9 cellular contexts compared by ENCODE assay signal in the genomic region with DNA sequence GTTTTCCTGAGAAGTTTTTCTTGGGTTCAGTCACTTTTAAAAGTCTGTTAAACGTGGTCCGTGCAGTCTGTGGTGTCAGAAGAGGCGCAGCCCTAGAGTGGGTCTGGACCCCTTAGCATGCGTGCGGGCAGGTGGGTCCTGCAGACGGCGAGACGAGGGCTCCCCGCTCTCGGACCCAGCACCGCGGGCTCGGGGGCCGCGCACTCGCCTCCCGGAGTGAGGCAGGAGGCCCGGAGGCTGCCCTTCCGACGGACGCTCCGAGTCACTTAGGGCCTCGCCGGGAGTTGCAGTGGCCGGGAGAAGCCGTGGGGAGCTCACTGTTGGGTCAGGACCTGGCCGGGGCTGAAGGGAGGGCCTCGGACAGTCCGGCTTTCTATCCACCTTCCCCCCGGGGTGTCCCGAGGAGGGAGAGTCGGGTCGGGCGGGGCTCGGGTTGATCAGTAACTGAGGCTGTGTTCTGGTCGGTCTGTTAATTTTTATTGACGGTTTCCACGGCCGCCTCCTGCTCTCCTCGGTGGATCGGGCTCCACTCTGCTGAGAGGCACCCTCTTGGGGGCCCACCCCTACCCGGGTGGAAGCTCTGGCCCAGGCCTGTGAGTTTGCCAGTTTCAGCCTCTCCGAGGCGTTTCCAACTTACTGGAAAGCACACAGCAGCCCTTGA. TPM values are rescaled to one million over a fixed set of nuclear protein-coding genes. Genes with fewer than 3 reads are reported as not detected.
A peak's percentile ranks its signal among the peaks of the same experiment; 100 is the strongest.
DNase-seq lines count a peak whose midpoint lies in the region; ATAC-seq lines count a peak whose summit lies in the region.
"Had no signal": no experiment of that assay in that cellular context is flagged by ENCODE, and none has a peak within 500 bp of the region (broad histone marks: within the 10 kb centered on the region; RNA-seq: fewer than 3 reads in every experiment).

No MANE protein-coding gene starts in this region.

- intact Hi-C loops in CD4-positive, alpha-beta memory T cell (cut with micrococcal nuclease) = loop anchor here (5.0 to 10.0 kb wide), 2 partner anchors 446 to 1064 kb away; partner anchors contain the start of genes ATP5F1D, KLF16 and MIDN

- no peaks in the 10 kb centered on the region for H3K27me3 Mint-ChIP-seq in CD4-positive, alpha-beta memory T cell
- no peaks in the 10 kb centered on the region for H3K27me3 Mint-ChIP-seq in naive thymus-derived CD8-positive, alpha-beta T cell

- WGBS in ectodermal cell, 2 experiments = 1% methylated on average over 44 of the region's 44 CpGs

- CTCF ChIA-PET in CD4-positive, alpha-beta memory T cell (lab: Charles Lee; ENCODE audit: partially characterized antibody) = interaction anchor here (1.8 kb wide), 1 partner anchor 185 kb away, joined by 3 read pairs; the partner anchor contains the start of gene WDR18

- DNase-seq in CD4-positive, alpha-beta memory T cell = peak in 2 of 5 donors; percentile 36 to 37
- DNase-seq in LoVo (ENCODE audit: low spot score) (peak; percentile 28), NCI-H146 (lab: John Stamatoyannopoulos, UW) (no peak)
- no peak for DNase-seq in naive thymus-derived CD8-positive, alpha-beta T cell

- H3K9me3 ChIP-seq in CD4-positive, alpha-beta memory T cell (ENCODE audit: control insufficient read depth in 1 of 2, low read length in 2 of 2) = no peaks in the 10 kb centered on the region
- H3K9me3 ChIP-seq in ectodermal cell (ENCODE audit: control insufficient read depth, low read length) = no peaks in the 10 kb centered on the region

- POLR2A ChIA-PET in CD4-positive, alpha-beta memory T cell (lab: Charles Lee; ENCODE audit: partially characterized antibody) = interaction anchor here (0.6 to 3.1 kb wide), 9 partner anchors 10 to 463 kb away, joined by 3 to 11 read pairs (median 5); partner anchors contain the start of gene WDR18
- POLR2A ChIA-PET in naive thymus-derived CD8-positive, alpha-beta T cell (lab: Charles Lee) = interaction anchor here (0.9 to 2.5 kb wide), 12 partner anchors 10 to 1144 kb away, joined by 3 to 10 read pairs (median 4); partner anchors contain the start of genes CIRBP, RNF126, RNU6-9 and WDR18

- H3K27ac ChIP-seq in CD4-positive, alpha-beta memory T cell (ENCODE audit: low read depth, low read length) = peak overlapping the region; percentile 67
- H3K27ac ChIP-seq in ectodermal cell (ENCODE audit: insufficient read depth, low read depth, low read length, poor library complexity, severe bottlenecking) = peak overlapping the region; percentile 55

- H3K4me1 ChIP-seq in CD4-positive, alpha-beta memory T cell (ENCODE audit: insufficient read depth, low read length) = peaks cover 55% of the 10 kb centered on the region
- peaks cover 28% of the 10 kb centered on the region for H3K4me1 ChIP-seq in ectodermal cell (ENCODE audit: control insufficient read depth, insufficient read depth, low read length)

- peaks cover 4 to 39% of the 10 kb centered on the region in 2 donors for H3K36me3 Mint-ChIP-seq in CD4-positive, alpha-beta memory T cell
- H3K36me3 Mint-ChIP-seq in naive thymus-derived CD8-positive, alpha-beta T cell = peaks cover 0 to 25% (median 0%) of the 10 kb centered on the region in 3 donors

- no peaks in the 10 kb centered on the region for H3K9me3 Mint-ChIP-seq in CD4-positive, alpha-beta memory T cell
- H3K9me3 Mint-ChIP-seq in naive thymus-derived CD8-positive, alpha-beta T cell = no peaks in the 10 kb centered on the region

- peaks cover 5% of the 10 kb centered on the region for H3K36me3 ChIP-seq in CD4-positive, alpha-beta memory T cell (ENCODE audit: insufficient read depth, low read length)
- H3K36me3 ChIP-seq in ectodermal cell (ENCODE audit: control insufficient read depth, insufficient read depth, low read length) = peaks cover 4% of the 10 kb centered on the region

- H3K27ac Mint-ChIP-seq in CD4-positive, alpha-beta memory T cell = peak overlapping the region; percentile 90 to 96 (median 93)
- peak overlapping the region; percentile 77 to 95 (median 92) for H3K27ac Mint-ChIP-seq in naive thymus-derived CD8-positive, alpha-beta T cell

- no peak for ATAC-seq in naive thymus-derived CD8-positive, alpha-beta T cell
- ATAC-seq in GM19452 (IDR thresholded peaks at IDR 0.05; ENCODE audit: unreplicated experiment) = no peak
- ATAC-seq in HG03039 (IDR thresholded peaks at IDR 0.05; ENCODE audit: unreplicated experiment) = no peak
- no peak for ATAC-seq in GM21576 (IDR thresholded peaks at IDR 0.05; ENCODE audit: unreplicated experiment)

- peaks cover 24 to 56% (median 38%) of the 10 kb centered on the region in 4 donors for H3K4me1 Mint-ChIP-seq in CD4-positive, alpha-beta memory T cell
- peaks cover 22 to 52% (median 47%) of the 10 kb centered on the region in 4 donors for H3K4me1 Mint-ChIP-seq in naive thymus-derived CD8-positive, alpha-beta T cell

- peak overlapping the region; percentile 77 to 94 (median 91) for H3K4me3 Mint-ChIP-seq in CD4-positive, alpha-beta memory T cell
- H3K4me3 Mint-ChIP-seq in naive thymus-derived CD8-positive, alpha-beta T cell = peak overlapping the region; percentile 82 to 95 (median 88)

- peak overlapping the region; percentile 30 to 74 for H3K4me3 ChIP-seq in CD4-positive, alpha-beta memory T cell (ENCODE audit: low read length in 2 of 2)
- H3K4me3 ChIP-seq in ectodermal cell (ENCODE audit: insufficient read depth, low read depth, low read length) = peak overlapping the region; percentile 93

- no peaks in the 10 kb centered on the region for H3K27me3 ChIP-seq in CD4-positive, alpha-beta memory T cell (ENCODE audit: insufficient read depth, low read length)
- H3K27me3 ChIP-seq in ectodermal cell (ENCODE audit: control insufficient read depth, insufficient read depth, low read length, poor library complexity, severe bottlenecking) = no peaks in the 10 kb centered on the region

RNA-seq across cellular contexts. Expression of gene PTBP1, which starts 1.3 kb away (rescaled TPM):
- 100 to 1,000 TPM; 315 TPM for total RNA-seq in CD4-positive, alpha-beta memory T cell
- 100 to 1,000 TPM in 1 of 2 donors, 10 to 100 TPM in 1; 67.7 to 177 TPM for polyA plus RNA-seq in CD4-positive, alpha-beta memory T cell
- 477 TPM for polyA plus RNA-seq in ectodermal cell (2013, experiment 1 of 4)
- 476 TPM for polyA plus RNA-seq in ectodermal cell (2013, experiment 2 of 4)
- polyA plus RNA-seq in ectodermal cell (2013, experiment 3 of 4) = 331 TPM
- polyA plus RNA-seq in ectodermal cell (2013, experiment 4 of 4) = 345 TPM
- 100 to 1,000 TPM; 321 to 323 TPM for total RNA-seq in naive thymus-derived CD8-positive, alpha-beta T cell
- 100 to 1,000 TPM; 110 to 190 (median 110) TPM for polyA plus RNA-seq in naive thymus-derived CD8-positive, alpha-beta T cell

RNA-seq across cellular contexts. Expression of gene PLPPR3, which starts 23.2 kb away (rescaled TPM):
- not detected for total RNA-seq in CD4-positive, alpha-beta memory T cell
- not detected for polyA plus RNA-seq in CD4-positive, alpha-beta memory T cell
- 96.2 TPM for polyA plus RNA-seq in ectodermal cell (2013, experiment 1 of 4)
- polyA plus RNA-seq in ectodermal cell (2013, experiment 2 of 4) = 106 TPM
- 100 TPM for polyA plus RNA-seq in ectodermal cell (2013, experiment 3 of 4)
- 110 TPM for polyA plus RNA-seq in ectodermal cell (2013, experiment 4 of 4)
- total RNA-seq in naive thymus-derived CD8-positive, alpha-beta T cell = not detected
- not detected for polyA plus RNA-seq in naive thymus-derived CD8-positive, alpha-beta T cell
- total RNA-seq: LHCN-M2 had no signal

RNA-seq across cellular contexts. Expression of gene AZU1, which starts 29.1 kb away (rescaled TPM):
- not detected for total RNA-seq in CD4-positive, alpha-beta memory T cell
- polyA plus RNA-seq in CD4-positive, alpha-beta memory T cell = not detected
- polyA plus RNA-seq in ectodermal cell (2013, experiment 1 of 4) = 1.1 TPM
- 1.9 TPM for polyA plus RNA-seq in ectodermal cell (2013, experiment 2 of 4)
- polyA plus RNA-seq in ectodermal cell (2013, experiment 3 of 4) = 1.0 TPM
- polyA plus RNA-seq in ectodermal cell (2013, experiment 4 of 4) = 1.0 TPM
- under 1 TPM; 0.21 to 0.36 TPM for total RNA-seq in naive thymus-derived CD8-positive, alpha-beta T cell
- not detected for polyA plus RNA-seq in naive thymus-derived CD8-positive, alpha-beta T cell
- total RNA-seq: LHCN-M2 had no signal

RNA-seq across cellular contexts. Expression of gene PRTN3, which starts 42.3 kb away (rescaled TPM):
- not detected for total RNA-seq in CD4-positive, alpha-beta memory T cell
- polyA plus RNA-seq in CD4-positive, alpha-beta memory T cell = not detected
- polyA plus RNA-seq in ectodermal cell (2013, experiment 1 of 4) = not detected
- 0.32 TPM for polyA plus RNA-seq in ectodermal cell (2013, experiment 2 of 4)
- polyA plus RNA-seq in ectodermal cell (2013, experiment 3 of 4) = not detected
- polyA plus RNA-seq in ectodermal cell (2013, experiment 4 of 4) = 1.1 TPM
- not detected for total RNA-seq in naive thymus-derived CD8-positive, alpha-beta T cell
- not detected for polyA plus RNA-seq in naive thymus-derived CD8-positive, alpha-beta T cell
- total RNA-seq: LHCN-M2 had no signal

RNA-seq across cellular contexts. Expression of gene MISP, which starts 47.6 kb away (rescaled TPM):
- total RNA-seq in CD4-positive, alpha-beta memory T cell = not detected
- polyA plus RNA-seq in CD4-positive, alpha-beta memory T cell = not detected
- polyA plus RNA-seq in ectodermal cell (2013, experiment 1 of 4) = 0.17 TPM
- polyA plus RNA-seq in ectodermal cell (2013, experiment 2 of 4) = 0.14 TPM
- polyA plus RNA-seq in ectodermal cell (2013, experiment 3 of 4) = 0.21 TPM
- polyA plus RNA-seq in ectodermal cell (2013, experiment 4 of 4) = not detected
- total RNA-seq in naive thymus-derived CD8-positive, alpha-beta T cell = not detected
- not detected for polyA plus RNA-seq in naive thymus-derived CD8-positive, alpha-beta T cell
